1 cellular context compared by ENCODE assay signal in the genomic region with DNA sequence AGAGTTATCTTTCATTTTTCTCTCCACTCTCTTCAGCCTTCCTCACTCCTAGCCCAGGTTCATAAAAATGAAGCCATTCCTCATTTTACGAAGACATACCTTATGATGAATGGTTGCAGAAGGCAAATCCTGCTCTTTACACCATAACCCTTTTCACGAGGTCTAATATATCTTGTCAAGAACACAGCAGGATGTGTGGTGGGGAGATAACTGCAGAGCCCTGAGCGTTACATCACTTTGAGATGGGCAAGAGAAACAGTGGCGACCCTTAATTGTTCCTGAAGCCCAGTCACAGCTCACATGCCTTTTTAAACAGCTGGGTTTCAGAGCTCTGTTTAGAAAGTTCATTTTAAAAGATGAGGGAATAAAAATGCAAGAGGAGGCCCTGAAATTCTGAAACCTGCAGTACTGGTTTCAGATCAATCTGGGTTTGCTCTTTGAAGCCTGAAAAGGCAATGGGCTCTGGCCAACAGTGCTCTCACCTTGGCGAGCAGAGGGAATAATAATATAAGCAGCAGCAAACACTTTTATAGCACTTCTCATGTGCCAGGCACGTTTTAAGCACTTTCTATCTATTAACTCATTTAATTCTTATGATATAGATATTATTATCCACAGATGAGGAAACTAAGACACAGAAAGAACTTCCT.
TF ChIP-seq lines count a peak whose summit lies in the region.

No MANE protein-coding gene starts in this region.

TF ChIP-seq in GM12878, 131 proteins besides CTCF, POLR2A, EP300 and RAD21:
- TF ChIP-seq, protein P1, sequence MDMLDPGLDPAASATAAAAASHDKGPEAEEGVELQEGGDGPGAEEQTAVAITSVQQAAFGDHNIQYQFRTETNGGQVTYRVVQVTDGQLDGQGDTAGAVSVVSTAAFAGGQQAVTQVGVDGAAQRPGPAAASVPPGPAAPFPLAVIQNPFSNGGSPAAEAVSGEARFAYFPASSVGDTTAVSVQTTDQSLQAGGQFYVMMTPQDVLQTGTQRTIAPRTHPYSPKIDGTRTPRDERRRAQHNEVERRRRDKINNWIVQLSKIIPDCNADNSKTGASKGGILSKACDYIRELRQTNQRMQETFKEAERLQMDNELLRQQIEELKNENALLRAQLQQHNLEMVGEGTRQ (IDR thresholded peaks at IDR 0.05; ENCODE audit: borderline replicate concordance, low read depth, low read length), result no peak
- TF ChIP-seq, protein P2, sequence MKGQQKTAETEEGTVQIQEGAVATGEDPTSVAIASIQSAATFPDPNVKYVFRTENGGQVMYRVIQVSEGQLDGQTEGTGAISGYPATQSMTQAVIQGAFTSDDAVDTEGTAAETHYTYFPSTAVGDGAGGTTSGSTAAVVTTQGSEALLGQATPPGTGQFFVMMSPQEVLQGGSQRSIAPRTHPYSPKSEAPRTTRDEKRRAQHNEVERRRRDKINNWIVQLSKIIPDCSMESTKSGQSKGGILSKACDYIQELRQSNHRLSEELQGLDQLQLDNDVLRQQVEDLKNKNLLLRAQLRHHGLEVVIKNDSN (IDR thresholded peaks at IDR 0.05; ENCODE audit: borderline replicate concordance, extremely low read length, insufficient read depth, low read depth, low read length), result no peak
- no peak for TF ChIP-seq SMAD1 (IDR thresholded peaks at IDR 0.05; ENCODE audit: low read depth, partially characterized antibody)
- TF ChIP-seq CEBPB (IDR thresholded peaks at IDR 0.05; ENCODE audit: borderline replicate concordance in 1 of 2, low read depth in 2 of 2, low read length in 2 of 2), result no peak
- TF ChIP-seq RB1 (IDR thresholded peaks at IDR 0.05; ENCODE audit: borderline replicate concordance), result no peak
